ENCODE assay signal across 10 cellular contexts in the genomic region with DNA sequence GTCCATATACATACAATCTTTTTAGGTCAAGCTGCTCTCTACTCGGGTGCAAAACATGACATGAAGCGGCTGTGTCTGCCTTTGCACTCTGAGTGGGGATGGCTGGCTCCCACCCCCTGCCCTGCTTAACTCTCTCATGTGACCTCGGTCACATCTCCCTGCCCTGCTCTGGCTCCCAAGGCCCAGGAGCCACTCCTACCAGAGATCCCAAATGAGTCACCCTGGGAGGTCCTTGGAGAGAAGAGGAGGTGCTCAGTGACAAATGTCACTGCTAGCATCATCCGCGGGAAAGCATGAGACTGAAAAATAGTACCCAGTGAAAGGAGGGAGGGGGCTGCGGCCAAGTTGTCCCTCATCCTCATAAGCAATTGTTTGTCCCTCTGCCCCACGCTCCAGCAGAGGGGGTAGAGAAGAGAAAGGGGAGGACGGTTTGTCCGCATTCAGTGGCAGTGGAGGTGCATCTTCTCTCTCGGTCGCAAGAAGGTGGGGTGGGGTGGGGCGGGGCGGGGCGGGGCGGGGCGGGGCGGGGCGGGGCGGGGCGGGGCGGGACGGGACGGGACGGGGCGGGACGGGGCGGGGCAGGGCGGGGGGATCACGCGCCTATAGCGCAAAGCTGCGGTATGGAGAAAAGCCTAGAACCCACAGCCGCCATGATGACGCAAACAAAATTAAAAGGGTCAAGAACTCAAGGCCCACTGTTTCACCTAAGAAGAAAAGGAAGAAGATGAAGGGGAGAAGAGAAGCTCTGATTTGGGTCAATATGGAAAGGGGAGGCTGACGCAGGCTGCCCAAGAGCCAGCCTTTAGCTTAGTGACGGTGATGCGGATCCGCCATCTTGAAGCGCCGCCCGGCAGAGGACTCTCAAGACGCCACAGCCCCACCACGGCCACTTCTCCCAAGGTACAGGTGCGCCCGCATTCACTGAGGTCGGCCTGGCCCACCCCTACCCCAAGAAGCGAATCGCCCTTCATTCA.
A peak's percentile ranks its signal among the peaks of the same experiment; 100 is the strongest.
DNase-seq lines count a peak whose midpoint lies in the region; ATAC-seq and TF ChIP-seq lines count a peak whose summit lies in the region.
"Had no signal": no experiment of that assay in that cellular context is flagged by ENCODE, and none has a peak within 500 bp of the region (broad histone marks: within the 10 kb centered on the region; RNA-seq: fewer than 3 reads in every experiment).

No MANE protein-coding gene starts in this region.

- no peak overlapping the region for H2BK5ac ChIP-seq in neuronal stem cell (ENCODE audit: low read length)

- no peaks in the 10 kb centered on the region for H3K9me3 Mint-ChIP-seq in activated T-cell treated with anti-CD3 and anti-CD28 coated beads, Interleukin-2, amount 50 U/mL, for 24 hours
- no peaks in the 10 kb centered on the region for H3K9me3 Mint-ChIP-seq in activated T-helper 2 cell treated with anti-CD3 and anti-CD28 coated beads, Interferon-gamma antibody, Interleukin-2, Interleukin-4, amounts not matched to agents 10 μg/mL and 5 μg/mL and 100 μg/mL, durations not matched to agents 14 hours and 24 hours and 36 hours
- H3K9me3 Mint-ChIP-seq: activated naive CD4-positive, alpha-beta T cell treated with anti-CD3 and anti-CD28 coated beads, Interleukin-2, amount 10 ng/mL, durations not matched to agents 7 days and 5 days had no signal

- H3K4me1 Mint-ChIP-seq in activated T-cell treated with anti-CD3 and anti-CD28 coated beads, Interleukin-2, amount 50 U/mL, for 24 hours (ENCODE audit: low read depth): peaks cover 87% of the 10 kb centered on the region
- H3K4me1 Mint-ChIP-seq in activated T-helper 2 cell treated with anti-CD3 and anti-CD28 coated beads, Interferon-gamma antibody, Interleukin-2, Interleukin-4, amounts not matched to agents 10 μg/mL and 5 μg/mL and 100 μg/mL, durations not matched to agents 14 hours and 24 hours and 36 hours (ENCODE audit: low read depth): peaks cover 43% of the 10 kb centered on the region

- no peak overlapping the region for H2AFZ ChIP-seq in neuronal stem cell (ENCODE audit: low read length)

- H3K9me3 ChIP-seq in endocrine pancreas (ENCODE audit: control insufficient read depth, low read length) (no peaks in the 10 kb centered on the region), neuronal stem cell (replicated peaks in 1 of 2; ENCODE audit: control insufficient read depth in 2 of 2, insufficient read depth in 1 of 2, low read depth in 1 of 2, low read length in 2 of 2) (no peaks in the 10 kb centered on the region), upper lobe of right lung (no peaks in the 10 kb centered on the region)

- ATAC-seq in upper lobe of right lung: no peak

- H3K9ac ChIP-seq in endocrine pancreas (ENCODE audit: control insufficient read depth, insufficient read depth, low read length) (peak overlapping the region; percentile 65), neuronal stem cell (ENCODE audit: low read depth, low read length, poor library complexity) (no peak overlapping the region)

- TF ChIP-seq CTCF in upper lobe of right lung (IDR thresholded peaks at IDR 0.05) (no peak), GM10248 (IDR thresholded peaks at IDR 0.05; ENCODE audit: control extremely low read depth, extremely low read depth, low read depth, missing control alignments) (no peak)

- no peak for DNase-seq in activated T-cell treated with anti-CD3 and anti-CD28 coated beads, Interleukin-2, amount 50 U/mL, for 24 hours
- DNase-seq in activated T-cell treated with anti-CD3 and anti-CD28 coated beads, Interleukin-2, amount 50 U/mL, for 1 hour: no peak
- DNase-seq in neuronal stem cell (ENCODE audit: low spot score) (no peak), upper lobe of right lung (no peak), AG08396 (ENCODE audit: low spot score) (no peak), GM10248 (ENCODE audit: extremely low spot score) (no peak)
- DNase-seq in activated T-helper 2 cell treated with anti-CD3 and anti-CD28 coated beads, Interferon-gamma antibody, Interleukin-2, Interleukin-4, amounts not matched to agents 10 μg/mL and 5 μg/mL and 100 μg/mL, durations not matched to agents 14 hours and 24 hours and 36 hours (ENCODE audit: low spot score): no peak
- DNase-seq: activated naive CD4-positive, alpha-beta T cell treated with anti-CD3 and anti-CD28 coated beads, Interleukin-2, amount 10 ng/mL, durations not matched to agents 7 days and 5 days; NCI-H1417 treated with DMSO at 0.1 percent for 48 hours had no signal

- H3K4me3 Mint-ChIP-seq in activated T-cell treated with anti-CD3 and anti-CD28 coated beads, Interleukin-2, amount 50 U/mL, for 24 hours: no peak overlapping the region
- no peak overlapping the region for H3K4me3 Mint-ChIP-seq in activated T-helper 2 cell treated with anti-CD3 and anti-CD28 coated beads, Interferon-gamma antibody, Interleukin-2, Interleukin-4, amounts not matched to agents 10 μg/mL and 5 μg/mL and 100 μg/mL, durations not matched to agents 14 hours and 24 hours and 36 hours (ENCODE audit: low read depth)
- H3K4me3 Mint-ChIP-seq: activated naive CD4-positive, alpha-beta T cell treated with anti-CD3 and anti-CD28 coated beads, Interleukin-2, amount 10 ng/mL, durations not matched to agents 7 days and 5 days had no signal

- H2AK5ac ChIP-seq in neuronal stem cell (ENCODE audit: low read depth, low read length): no peak overlapping the region

- H3K14ac ChIP-seq in neuronal stem cell (ENCODE audit: low read length): no peak overlapping the region

- no peak overlapping the region for H2BK15ac ChIP-seq in neuronal stem cell (ENCODE audit: low read length)

- H3K36me3 ChIP-seq in endocrine pancreas (ENCODE audit: control insufficient read depth, insufficient read depth, low read length) (peaks cover 37% of the 10 kb centered on the region), neuronal stem cell (replicated peaks in 1 of 2; ENCODE audit: control insufficient read depth in 2 of 2, insufficient read depth in 2 of 2, low read length in 2 of 2) (peaks cover 0 to 59% of the 10 kb centered on the region in 2 donors), upper lobe of right lung (peaks cover 78% of the 10 kb centered on the region)

- H3K36me3 Mint-ChIP-seq in activated T-cell treated with anti-CD3 and anti-CD28 coated beads, Interleukin-2, amount 50 U/mL, for 24 hours (ENCODE audit: low read depth): peaks cover 81% of the 10 kb centered on the region
- H3K36me3 Mint-ChIP-seq in activated T-helper 2 cell treated with anti-CD3 and anti-CD28 coated beads, Interferon-gamma antibody, Interleukin-2, Interleukin-4, amounts not matched to agents 10 μg/mL and 5 μg/mL and 100 μg/mL, durations not matched to agents 14 hours and 24 hours and 36 hours (ENCODE audit: low read depth): peaks cover 56% of the 10 kb centered on the region

- H3K18ac ChIP-seq in neuronal stem cell (ENCODE audit: low read length): peak overlapping the region; percentile 53

- no CpG with 5 or more reads among the region's 48 CpGs for WGBS in neuronal stem cell (ENCODE audit: extremely low coverage in 2 of 2, insufficient read length in 2 of 2, insufficient replicate concordance in 1 of 2), 2 donors

- H3K23ac ChIP-seq in neuronal stem cell (ENCODE audit: low read depth, low read length, poor library complexity): no peak overlapping the region

- POLR2A ChIA-PET in GM10248 (lab: Yijun Ruan, JAX): interaction anchor here (0.6 to 3.0 kb wide), 4 partner anchors 16 to 67 kb away, joined by 3 to 10 read pairs (median 4); no protein-coding TSS in a partner anchor

- no peak overlapping the region for H2BK12ac ChIP-seq in neuronal stem cell (ENCODE audit: low read length)

- H3K4me1 ChIP-seq in endocrine pancreas (ENCODE audit: control insufficient read depth, insufficient read depth, low read length): peaks cover 11% of the 10 kb centered on the region
- H3K4me1 ChIP-seq in neuronal stem cell (ENCODE audit: control insufficient read depth in 2 of 2, insufficient read depth in 1 of 2, low read depth in 1 of 2, low read length in 2 of 2): no peaks in the 10 kb centered on the region
- peaks cover 87% of the 10 kb centered on the region for H3K4me1 ChIP-seq in upper lobe of right lung

- H3K27ac ChIP-seq in neuronal stem cell (replicated peaks; ENCODE audit: low read length) (no peak overlapping the region), upper lobe of right lung (peak overlapping the region; percentile 6)

- H3K27ac Mint-ChIP-seq in activated T-cell treated with anti-CD3 and anti-CD28 coated beads, Interleukin-2, amount 50 U/mL, for 24 hours: peak overlapping the region; percentile 41
- H3K27ac Mint-ChIP-seq in activated T-helper 2 cell treated with anti-CD3 and anti-CD28 coated beads, Interferon-gamma antibody, Interleukin-2, Interleukin-4, amounts not matched to agents 10 μg/mL and 5 μg/mL and 100 μg/mL, durations not matched to agents 14 hours and 24 hours and 36 hours: no peak overlapping the region
- H3K27ac Mint-ChIP-seq: activated naive CD4-positive, alpha-beta T cell treated with anti-CD3 and anti-CD28 coated beads, Interleukin-2, amount 10 ng/mL, durations not matched to agents 7 days and 5 days had no signal

- H3K4me2 ChIP-seq in neuronal stem cell (ENCODE audit: insufficient read depth, low read length, poor library complexity, severe bottlenecking): no peak overlapping the region

- H2BK120ac ChIP-seq in neuronal stem cell (ENCODE audit: low read depth, low read length): no peak overlapping the region

- H3K79me1 ChIP-seq in neuronal stem cell (ENCODE audit: low read depth, low read length): no peaks in the 10 kb centered on the region

- no peak overlapping the region for H4K8ac ChIP-seq in neuronal stem cell (ENCODE audit: low read depth, low read length)

- no peaks in the 10 kb centered on the region for H3K27me3 Mint-ChIP-seq in activated T-cell treated with anti-CD3 and anti-CD28 coated beads, Interleukin-2, amount 50 U/mL, for 24 hours
- no peaks in the 10 kb centered on the region for H3K27me3 Mint-ChIP-seq in activated T-helper 2 cell treated with anti-CD3 and anti-CD28 coated beads, Interferon-gamma antibody, Interleukin-2, Interleukin-4, amounts not matched to agents 10 μg/mL and 5 μg/mL and 100 μg/mL, durations not matched to agents 14 hours and 24 hours and 36 hours (ENCODE audit: low read depth)
- H3K27me3 Mint-ChIP-seq: activated naive CD4-positive, alpha-beta T cell treated with anti-CD3 and anti-CD28 coated beads, Interleukin-2, amount 10 ng/mL, durations not matched to agents 7 days and 5 days had no signal

- no peak overlapping the region for H4K91ac ChIP-seq in neuronal stem cell (ENCODE audit: low read depth, low read length, poor library complexity)

- H3K27me3 ChIP-seq in endocrine pancreas (ENCODE audit: control insufficient read depth, insufficient read depth, low read length) (no peaks in the 10 kb centered on the region), neuronal stem cell (ENCODE audit: control insufficient read depth in 3 of 3, insufficient read depth in 3 of 3, low read depth in 1 of 3, low read length in 3 of 3) (no peaks in the 10 kb centered on the region), upper lobe of right lung (no peaks in the 10 kb centered on the region)

- intact Hi-C loops in upper lobe of right lung (cut with DNase I): no loop called here
- intact Hi-C loops in activated T-helper 2 cell treated with anti-CD3 and anti-CD28 coated beads, Interferon-gamma antibody, Interleukin-2, Interleukin-4, amounts not matched to agents 10 μg/mL and 5 μg/mL and 100 μg/mL, durations not matched to agents 14 hours and 24 hours and 36 hours (cut with micrococcal nuclease): no loop called here

- CTCF ChIA-PET in GM10248 (lab: Yijun Ruan, JAX): interaction anchor here (1.1 to 6.1 kb wide), 5 partner anchors 9 to 67 kb away, joined by 4 to 27 read pairs (median 13); no protein-coding TSS in a partner anchor

- no peak overlapping the region for H3K4ac ChIP-seq in neuronal stem cell (ENCODE audit: low read length)

- H3K4me3 ChIP-seq in endocrine pancreas (ENCODE audit: control insufficient read depth, insufficient read depth, low read length) (no peak overlapping the region), neuronal stem cell (ENCODE audit: low read length in 2 of 2) (no peak overlapping the region), upper lobe of right lung (peak overlapping the region; percentile 71)
